In genomic region chr2:46269545-46270273, GRCh38 we compare ENCODE assay signal across 2 cellular contexts.
TF ChIP-seq lines count a peak whose summit lies in the region.

No MANE protein-coding gene starts in this region.

TF ChIP-seq in SK-N-SH treated with all-trans-retinoic acid at 6 μM for 48 hours, 23 proteins besides CTCF, POLR2A, EP300 and RAD21 (continued from another document):
- TF ChIP-seq ZNF565 (CRISPR knock-in tag; conservative IDR thresholded peaks at IDR 0.05; ENCODE audit: low read depth) (no peak), PATZ1 (CRISPR knock-in tag; IDR thresholded peaks at IDR 0.05; ENCODE audit: borderline replicate concordance) (no peak), ZC3H10 (CRISPR knock-in tag; IDR thresholded peaks at IDR 0.05) (no peak)
- TF ChIP-seq, protein P1, sequence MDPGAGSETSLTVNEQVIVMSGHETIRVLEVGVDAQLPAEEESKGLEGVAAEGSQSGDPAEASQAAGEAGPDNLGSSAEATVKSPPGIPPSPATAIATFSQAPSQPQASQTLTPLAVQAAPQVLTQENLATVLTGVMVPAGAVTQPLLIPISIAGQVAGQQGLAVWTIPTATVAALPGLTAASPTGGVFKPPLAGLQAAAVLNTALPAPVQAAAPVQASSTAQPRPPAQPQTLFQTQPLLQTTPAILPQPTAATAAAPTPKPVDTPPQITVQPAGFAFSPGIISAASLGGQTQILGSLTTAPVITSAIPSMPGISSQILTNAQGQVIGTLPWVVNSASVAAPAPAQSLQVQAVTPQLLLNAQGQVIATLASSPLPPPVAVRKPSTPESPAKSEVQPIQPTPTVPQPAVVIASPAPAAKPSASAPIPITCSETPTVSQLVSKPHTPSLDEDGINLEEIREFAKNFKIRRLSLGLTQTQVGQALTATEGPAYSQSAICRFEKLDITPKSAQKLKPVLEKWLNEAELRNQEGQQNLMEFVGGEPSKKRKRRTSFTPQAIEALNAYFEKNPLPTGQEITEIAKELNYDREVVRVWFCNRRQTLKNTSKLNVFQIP (CRISPR knock-in tag; IDR thresholded peaks at IDR 0.05; ENCODE audit: borderline replicate concordance, low read depth) = no peak

TF ChIP-seq in WTC11, 78 proteins besides CTCF, POLR2A, EP300 and RAD21 (continued from another document):
- TF ChIP-seq, protein P2, sequence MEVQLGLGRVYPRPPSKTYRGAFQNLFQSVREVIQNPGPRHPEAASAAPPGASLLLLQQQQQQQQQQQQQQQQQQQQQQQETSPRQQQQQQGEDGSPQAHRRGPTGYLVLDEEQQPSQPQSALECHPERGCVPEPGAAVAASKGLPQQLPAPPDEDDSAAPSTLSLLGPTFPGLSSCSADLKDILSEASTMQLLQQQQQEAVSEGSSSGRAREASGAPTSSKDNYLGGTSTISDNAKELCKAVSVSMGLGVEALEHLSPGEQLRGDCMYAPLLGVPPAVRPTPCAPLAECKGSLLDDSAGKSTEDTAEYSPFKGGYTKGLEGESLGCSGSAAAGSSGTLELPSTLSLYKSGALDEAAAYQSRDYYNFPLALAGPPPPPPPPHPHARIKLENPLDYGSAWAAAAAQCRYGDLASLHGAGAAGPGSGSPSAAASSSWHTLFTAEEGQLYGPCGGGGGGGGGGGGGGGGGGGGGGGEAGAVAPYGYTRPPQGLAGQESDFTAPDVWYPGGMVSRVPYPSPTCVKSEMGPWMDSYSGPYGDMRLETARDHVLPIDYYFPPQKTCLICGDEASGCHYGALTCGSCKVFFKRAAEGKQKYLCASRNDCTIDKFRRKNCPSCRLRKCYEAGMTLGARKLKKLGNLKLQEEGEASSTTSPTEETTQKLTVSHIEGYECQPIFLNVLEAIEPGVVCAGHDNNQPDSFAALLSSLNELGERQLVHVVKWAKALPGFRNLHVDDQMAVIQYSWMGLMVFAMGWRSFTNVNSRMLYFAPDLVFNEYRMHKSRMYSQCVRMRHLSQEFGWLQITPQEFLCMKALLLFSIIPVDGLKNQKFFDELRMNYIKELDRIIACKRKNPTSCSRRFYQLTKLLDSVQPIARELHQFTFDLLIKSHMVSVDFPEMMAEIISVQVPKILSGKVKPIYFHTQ (CRISPR knock-in tag; IDR thresholded peaks at IDR 0.05) = no peak
- TF ChIP-seq ZNF532 (CRISPR knock-in tag; IDR thresholded peaks at IDR 0.05; ENCODE audit: borderline replicate concordance) (no peak), CBFB (CRISPR knock-in tag; IDR thresholded peaks at IDR 0.05; ENCODE audit: low read depth) (no peak), FOXP1 (CRISPR knock-in tag; IDR thresholded peaks at IDR 0.05; ENCODE audit: borderline replicate concordance) (no peak), E2F4 (CRISPR knock-in tag; IDR thresholded peaks at IDR 0.05; ENCODE audit: borderline replicate concordance, low read depth) (no peak), MYBL2 (CRISPR knock-in tag; IDR thresholded peaks at IDR 0.05) (no peak), E2F1 (CRISPR knock-in tag; IDR thresholded peaks at IDR 0.05) (no peak), NFYB (CRISPR knock-in tag; conservative IDR thresholded peaks at IDR 0.05; ENCODE audit: low read depth) (no peak), GRHL2 (CRISPR knock-in tag; IDR thresholded peaks at IDR 0.05; ENCODE audit: insufficient replicate concordance, severe bottlenecking) (no peak), TP53 (CRISPR knock-in tag; IDR thresholded peaks at IDR 0.05) (no peak), ZNF396 (CRISPR knock-in tag; IDR thresholded peaks at IDR 0.05; ENCODE audit: borderline replicate concordance) (no peak), OVOL2 (CRISPR knock-in tag; IDR thresholded peaks at IDR 0.05; ENCODE audit: borderline replicate concordance) (no peak), ERG (CRISPR knock-in tag; IDR thresholded peaks at IDR 0.05) (no peak), GABPB1 (CRISPR knock-in tag; IDR thresholded peaks at IDR 0.05) (no peak), KAT7 (CRISPR knock-in tag; IDR thresholded peaks at IDR 0.05; ENCODE audit: borderline replicate concordance) (no peak), ETV6 (CRISPR knock-in tag; IDR thresholded peaks at IDR 0.05) (no peak), CDX4 (CRISPR knock-in tag; IDR thresholded peaks at IDR 0.05; ENCODE audit: borderline replicate concordance) (no peak)
- TF ChIP-seq, protein P3, sequence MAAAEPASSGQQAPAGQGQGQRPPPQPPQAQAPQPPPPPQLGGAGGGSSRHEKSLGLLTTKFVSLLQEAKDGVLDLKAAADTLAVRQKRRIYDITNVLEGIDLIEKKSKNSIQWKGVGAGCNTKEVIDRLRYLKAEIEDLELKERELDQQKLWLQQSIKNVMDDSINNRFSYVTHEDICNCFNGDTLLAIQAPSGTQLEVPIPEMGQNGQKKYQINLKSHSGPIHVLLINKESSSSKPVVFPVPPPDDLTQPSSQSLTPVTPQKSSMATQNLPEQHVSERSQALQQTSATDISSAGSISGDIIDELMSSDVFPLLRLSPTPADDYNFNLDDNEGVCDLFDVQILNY (CRISPR knock-in tag; IDR thresholded peaks at IDR 0.05) = no peak
- TF ChIP-seq, protein P4, sequence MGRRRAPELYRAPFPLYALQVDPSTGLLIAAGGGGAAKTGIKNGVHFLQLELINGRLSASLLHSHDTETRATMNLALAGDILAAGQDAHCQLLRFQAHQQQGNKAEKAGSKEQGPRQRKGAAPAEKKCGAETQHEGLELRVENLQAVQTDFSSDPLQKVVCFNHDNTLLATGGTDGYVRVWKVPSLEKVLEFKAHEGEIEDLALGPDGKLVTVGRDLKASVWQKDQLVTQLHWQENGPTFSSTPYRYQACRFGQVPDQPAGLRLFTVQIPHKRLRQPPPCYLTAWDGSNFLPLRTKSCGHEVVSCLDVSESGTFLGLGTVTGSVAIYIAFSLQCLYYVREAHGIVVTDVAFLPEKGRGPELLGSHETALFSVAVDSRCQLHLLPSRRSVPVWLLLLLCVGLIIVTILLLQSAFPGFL (CRISPR knock-in tag; IDR thresholded peaks at IDR 0.05; ENCODE audit: borderline replicate concordance) = no peak
